ENCODE assay signal across 21 cellular contexts in genomic region chr21:16815228-16815627, GRCh38.
DNase-seq lines count a peak whose midpoint lies in the region; ATAC-seq and TF ChIP-seq lines count a peak whose summit lies in the region.
"Had no signal": no experiment of that assay in that cellular context is flagged by ENCODE, and none has a peak within 500 bp of the region (broad histone marks: within the 10 kb centered on the region; RNA-seq: fewer than 3 reads in every experiment).

No MANE protein-coding gene starts in this region.

- no CpG with 5 or more reads among the region's 2 CpGs for WGBS in H9 (ENCODE audit: extremely low coverage, insufficient read length, low lambda C conversion rate)
- WGBS in ovary, 3 donors = 81 to 96% (median 89%) methylated on average over 2 of the region's 2 CpGs

- H2BK12ac ChIP-seq in H9 (ENCODE audit: insufficient read length, low read depth, low read length) = no peak overlapping the region

- H3K27ac ChIP-seq in H9 (ENCODE audit: insufficient read length, low read depth, low read length) (no peak overlapping the region), ovary (no peak overlapping the region)
- H3K27ac ChIP-seq: BLaER1, Peyer's patch had no signal

- no peak for TF ChIP-seq EP300 in ovary (IDR thresholded peaks at IDR 0.05)

- intact Hi-C loops in ovary (cut with DNase I) = no loop called here

- no peak overlapping the region for H4K5ac ChIP-seq in H9 (ENCODE audit: insufficient read length, low read depth, low read length)

- no peak overlapping the region for H2BK15ac ChIP-seq in H9 (ENCODE audit: low read depth, low read length)

- no peak overlapping the region for H3K56ac ChIP-seq in H9 (ENCODE audit: insufficient read length, low read depth, low read length)

- no peaks in the 10 kb centered on the region for H3K79me2 ChIP-seq in H9 (ENCODE audit: insufficient read depth, low read length)

- no peaks in the 10 kb centered on the region for H3K27me3 Mint-ChIP-seq in H9 (ENCODE audit: low read depth)
- H3K27me3 Mint-ChIP-seq: CD4-positive, alpha-beta T cell; T-cell had no signal

- H2AK5ac ChIP-seq in H9 (ENCODE audit: insufficient read length, low read length) = no peak overlapping the region

- H3K27me3 ChIP-seq in H9 (ENCODE audit: insufficient read depth, low read length) = no peaks in the 10 kb centered on the region
- H3K27me3 ChIP-seq in ovary = no peaks in the 10 kb centered on the region
- H3K27me3 ChIP-seq: BLaER1, Peyer's patch had no signal

- H3K36me3 ChIP-seq in ovary = no peaks in the 10 kb centered on the region
- H3K36me3 ChIP-seq: BLaER1, Peyer's patch had no signal

- TF ChIP-seq POLR2A in ovary (IDR thresholded peaks at IDR 0.05) = no peak

- H3K14ac ChIP-seq in H9 (ENCODE audit: insufficient read depth, low read length) = no peak overlapping the region

- H3K4me2 ChIP-seq in H9 (ENCODE audit: insufficient read depth, insufficient read length, low read length) = no peak overlapping the region
- H3K4me2 ChIP-seq: BLaER1 had no signal

- no peak overlapping the region for H4K91ac ChIP-seq in H9 (ENCODE audit: insufficient read length, low read depth, low read length)

- no peak overlapping the region for H3T11ph ChIP-seq in H9 (ENCODE audit: low read length)

- H2BK120ac ChIP-seq in H9 (ENCODE audit: low read depth, low read length, poor library complexity, severe bottlenecking) = no peak overlapping the region

- H3K18ac ChIP-seq in H9 (ENCODE audit: insufficient read length, low read depth, low read length) = no peak overlapping the region

- H2AFZ ChIP-seq in H9 (ENCODE audit: low read length) = peak overlapping the region; percentile 24

- H3K9me3 Mint-ChIP-seq in H9 = no peaks in the 10 kb centered on the region
- H3K9me3 Mint-ChIP-seq: CD4-positive, alpha-beta T cell had no signal

- H4K20me1 ChIP-seq in H9 (ENCODE audit: control insufficient read depth, insufficient read depth, insufficient read length) = no peaks in the 10 kb centered on the region
- H4K20me1 ChIP-seq: BLaER1 had no signal

- no peak overlapping the region for H2BK20ac ChIP-seq in H9 (ENCODE audit: low read depth, low read length, poor library complexity, severe bottlenecking)

- H3K9ac ChIP-seq in H9 (ENCODE audit: extremely low read depth, insufficient read length, low read length) = no peak overlapping the region
- H3K9ac ChIP-seq: BLaER1 had no signal

- H3K4ac ChIP-seq in H9 (ENCODE audit: low read depth, low read length) = no peak overlapping the region

- no peak for TF ChIP-seq CTCF in H9 (conservative IDR thresholded peaks at IDR 0.05)
- TF ChIP-seq CTCF in ovary (IDR thresholded peaks at IDR 0.05) = no peak

- no peak overlapping the region for H4K8ac ChIP-seq in H9 (replicated peaks; ENCODE audit: insufficient read length, low read depth, low read length)

- H3K79me1 ChIP-seq in H9 (ENCODE audit: insufficient read depth, low read depth, low read length, poor library complexity, severe bottlenecking) = no peaks in the 10 kb centered on the region

- H3K23ac ChIP-seq in H9 (ENCODE audit: insufficient read length, low read depth, low read length) = no peak overlapping the region

- H3K9me3 ChIP-seq in H9 (ENCODE audit: control insufficient read depth, low read depth, low read length) (no peaks in the 10 kb centered on the region), ovary (no peaks in the 10 kb centered on the region)
- H3K9me3 ChIP-seq: BLaER1 had no signal

- no peak overlapping the region for H2BK5ac ChIP-seq in H9 (ENCODE audit: insufficient read length, low read length)

- peak overlapping the region; percentile 8 for H3K4me3 ChIP-seq in ovary
- H3K4me3 ChIP-seq: BLaER1, Peyer's patch had no signal

- H3K27ac Mint-ChIP-seq in H9 = peak overlapping the region; percentile 3 to 64 (median 14); a peak in 4 of 7 replicates
- H3K27ac Mint-ChIP-seq: CD4-positive, alpha-beta T cell; T-cell had no signal

- ATAC-seq in GM21825 (IDR thresholded peaks at IDR 0.05; ENCODE audit: unreplicated experiment) = no peak
- ATAC-seq: HCT116, SK-N-SH treated with all-trans-retinoic acid at 6 μM for 48 hours, T-cell had no signal

- peaks cover 13 to 16% of the 10 kb centered on the region in 2 experiments for H3K4me1 Mint-ChIP-seq in H9
- H3K4me1 Mint-ChIP-seq: T-cell had no signal

- no peaks in the 10 kb centered on the region; the same call in 1 of the 2 replicates for H3K4me1 ChIP-seq in H9 (ENCODE audit: insufficient read depth, low read length)
- H3K4me1 ChIP-seq in ovary (ENCODE audit: insufficient read depth) = no peaks in the 10 kb centered on the region
- H3K4me1 ChIP-seq: BLaER1, Peyer's patch had no signal

- DNase-seq in H9 = no peak
- peak; percentile 18 for DNase-seq in OCI-M1 (lab: John Stamatoyannopoulos, UW)
- peak; percentile 49 for DNase-seq in left kidney (ENCODE audit: low read depth, low spot score)
- DNase-seq in ovary = no peak
- no peak for DNase-seq in NCI-H1048 (lab: John Stamatoyannopoulos, UW)
- no peak for DNase-seq in 8988T
- DNase-seq in hepatic stellate cell (ENCODE audit: low spot score) = no peak
- DNase-seq: ACHN; CD4-positive, alpha-beta T cell; COR-L47; DMS153; IMR-90; NCI-H1417; NCI-H1694 treated with DMSO at 0.1 percent for 48 hours; NCI-H510A; Peyer's patch; T-cell had no signal

- H3K36me3 Mint-ChIP-seq in H9 (ENCODE audit: insufficient read depth in 1 of 3, low read depth in 3 of 3) = no peaks in the 10 kb centered on the region
- H3K36me3 Mint-ChIP-seq: T-cell had no signal

- H3K4me3 Mint-ChIP-seq in H9 = no peak overlapping the region
- H3K4me3 Mint-ChIP-seq: CD4-positive, alpha-beta T cell; T-cell had no signal

- no peaks in the 10 kb centered on the region for H3K23me2 ChIP-seq in H9 (ENCODE audit: insufficient read length, low read depth, low read length, poor library complexity, severe bottlenecking)

Comparison
In these comparisons a context has a peak if more than half of its experiments do, and no peak if none do; other contexts are left out.
1. DNase-seq: peak in OCI-M1 (single experiment) and left kidney (single experiment); none in H9 (single experiment), ovary (0 of 5), NCI-H1048 (single experiment), 8988T (single experiment) and hepatic stellate cell (single experiment).